13 cellular contexts compared by ENCODE assay signal in genomic region chr2:114160263-114161001, GRCh38.
"Had no signal": no experiment of that assay in that cellular context is flagged by ENCODE, and none has a peak within 500 bp of the region (broad histone marks: within the 10 kb centered on the region; RNA-seq: fewer than 3 reads in every experiment).

No MANE protein-coding gene starts in this region.

- H3K4me3 Mint-ChIP-seq: central memory CD8-positive, alpha-beta T cell; neural progenitor cell had no signal

- ATAC-seq: left colon had no signal

- H3K4me1 ChIP-seq: neural progenitor cell had no signal

- H3K27ac ChIP-seq: neural progenitor cell had no signal

- DNase-seq: activated CD4-positive, alpha-beta T cell treated with anti-CD3 and anti-CD28 coated beads, Interleukin-2, amount 50 U/mL, for 4 hours; activated CD4-positive, CD25-positive, alpha-beta regulatory T cell treated with anti-CD3 and anti-CD28 coated beads, Interleukin-2, amount 50 U/mL, for 72 hours; activated naive CD4-positive, alpha-beta T cell treated with anti-CD3 and anti-CD28 coated beads, Interleukin-2, amount 50 U/mL, for 16 hours; activated T-cell treated with anti-CD3 and anti-CD28 coated beads, Interleukin-2, amount 50 U/mL, for 1 hour; cortex of kidney; effector memory CD4-positive, alpha-beta T cell; hippocampal formation; left colon; mesendoderm; stimulated activated naive CD4-positive, alpha-beta T cell; substantia nigra had no signal

- H3K27ac Mint-ChIP-seq: neural progenitor cell had no signal

- H3K27me3 ChIP-seq: neural progenitor cell had no signal

- H3K36me3 ChIP-seq: neural progenitor cell had no signal

- H3K4me1 Mint-ChIP-seq: central memory CD8-positive, alpha-beta T cell had no signal

- H3K4me3 ChIP-seq: neural progenitor cell had no signal

- H3K36me3 Mint-ChIP-seq: neural progenitor cell had no signal
